18 cellular contexts compared by ENCODE assay signal in genomic region chr12:34126805-34127204, GRCh38.
DNase-seq lines count a peak whose midpoint lies in the region; ATAC-seq, FAIRE-seq and TF ChIP-seq lines count a peak whose summit lies in the region.
"Had no signal": no experiment of that assay in that cellular context is flagged by ENCODE, and none has a peak within 500 bp of the region (broad histone marks: within the 10 kb centered on the region; RNA-seq: fewer than 3 reads in every experiment).

No MANE protein-coding gene starts in this region.

- TF ChIP-seq POLR2A in breast epithelium (IDR thresholded peaks at IDR 0.05), result no peak

- CTCF ChIA-PET in MCF 10A (lab: Yijun Ruan, JAX), result interaction anchor here (0.6 to 1.3 kb wide), 2 partner anchors 88 to 500 kb away, joined by 3 to 4 read pairs; no protein-coding TSS in a partner anchor

- peak overlapping the region; percentile 31 for H3K4me3 Mint-ChIP-seq in MCF 10A (ENCODE audit: unreplicated experiment)
- H3K4me3 Mint-ChIP-seq in HFFc6, result peak overlapping the region; percentile 73; the same call in 1 of the 2 replicates
- peak overlapping the region; percentile 75 for H3K4me3 Mint-ChIP-seq in activated naive CD8-positive, alpha-beta T cell treated with anti-CD3 and anti-CD28 coated beads, Interleukin-2, amount 10 ng/mL, durations not matched to agents 7 days and 5 days
- peak overlapping the region; percentile 59 for H3K4me3 Mint-ChIP-seq in stimulated activated memory B cell treated with anti-CD40 and anti-IgM and Interleukin-4, amounts not matched to agents 10 μg/mL and 1 μg/mL and 100 μg/mL, for 72 hours
- H3K4me3 Mint-ChIP-seq: GM23338 had no signal

- no TSS peak for BruUV-seq in MCF 10A (replicated peaks; lab: Mats Ljungman, UMichigan)

- TF ChIP-seq CTCF in MCF 10A (IDR thresholded peaks at IDR 0.05; ENCODE audit: unreplicated experiment) (no peak), breast epithelium (IDR thresholded peaks at IDR 0.05) (no peak), HFFc6 (IDR thresholded peaks at IDR 0.05) (no peak), right atrium auricular region (IDR thresholded peaks at IDR 0.05) (no peak)

- intact Hi-C loops in MCF 10A (cut with micrococcal nuclease), result no loop called here
- intact Hi-C loops in breast epithelium (cut with DNase I; ENCODE audit: low total_unique reads), result no loop called here

- no peak for ATAC-seq in activated naive CD8-positive, alpha-beta T cell treated with anti-CD3 and anti-CD28 coated beads, Interleukin-2, amount 10 ng/mL, durations not matched to agents 7 days and 5 days (ENCODE audit: low read depth)
- ATAC-seq in stimulated activated memory B cell treated with anti-CD40 and anti-IgM and Interleukin-4, amounts not matched to agents 10 μg/mL and 1 μg/mL and 100 μg/mL, for 72 hours, result no peak
- ATAC-seq: GM23338 had no signal

- POLR2A ChIA-PET in MCF 10A (lab: Yijun Ruan, JAX), result no interaction called here
- POLR2A ChIA-PET in activated naive CD8-positive, alpha-beta T cell treated with anti-CD3 and anti-CD28 coated beads, Interleukin-2, amount 10 ng/mL, durations not matched to agents 7 days and 5 days (lab: Charles Lee), result no interaction called here

- H3K27me3 Mint-ChIP-seq in MCF 10A (ENCODE audit: insufficient read depth, unreplicated experiment), result no peaks in the 10 kb centered on the region
- peaks cover 5% of the 10 kb centered on the region for H3K27me3 Mint-ChIP-seq in HFFc6 (ENCODE audit: insufficient read depth)
- H3K27me3 Mint-ChIP-seq in activated naive CD8-positive, alpha-beta T cell treated with anti-CD3 and anti-CD28 coated beads, Interleukin-2, amount 10 ng/mL, durations not matched to agents 7 days and 5 days, result peaks cover 15% of the 10 kb centered on the region
- H3K27me3 Mint-ChIP-seq in stimulated activated memory B cell treated with anti-CD40 and anti-IgM and Interleukin-4, amounts not matched to agents 10 μg/mL and 1 μg/mL and 100 μg/mL, for 72 hours, result peaks cover 20% of the 10 kb centered on the region

- no peaks in the 10 kb centered on the region for H3K9me3 ChIP-seq in breast epithelium
- no peaks in the 10 kb centered on the region for H3K9me3 ChIP-seq in small intestine (ENCODE audit: control insufficient read depth, low read depth)
- no peaks in the 10 kb centered on the region for H3K9me3 ChIP-seq in right atrium auricular region
- H3K9me3 ChIP-seq: BE2C, heart right ventricle, lower lobe of right lung had no signal

- H3K27ac ChIP-seq in breast epithelium (no peak overlapping the region), small intestine (ENCODE audit: low read depth in 1 of 2, low read length in 1 of 2) (no peak overlapping the region), right atrium auricular region (no peak overlapping the region)

- H3K36me3 ChIP-seq in breast epithelium (no peaks in the 10 kb centered on the region), small intestine (ENCODE audit: control insufficient read depth in 2 of 2, insufficient read depth in 2 of 2, low read length in 2 of 2) (no peaks in the 10 kb centered on the region), right atrium auricular region (no peaks in the 10 kb centered on the region)
- H3K36me3 ChIP-seq: BE2C, heart right ventricle, lower lobe of right lung had no signal

- H3K4me1 Mint-ChIP-seq in MCF 10A (ENCODE audit: insufficient read depth, unreplicated experiment), result peaks cover 7% of the 10 kb centered on the region
- peaks cover 8% of the 10 kb centered on the region for H3K4me1 Mint-ChIP-seq in HFFc6 (ENCODE audit: low read depth)
- H3K4me1 Mint-ChIP-seq in activated naive CD8-positive, alpha-beta T cell treated with anti-CD3 and anti-CD28 coated beads, Interleukin-2, amount 10 ng/mL, durations not matched to agents 7 days and 5 days, result peaks cover 15% of the 10 kb centered on the region
- H3K4me1 Mint-ChIP-seq in stimulated activated memory B cell treated with anti-CD40 and anti-IgM and Interleukin-4, amounts not matched to agents 10 μg/mL and 1 μg/mL and 100 μg/mL, for 72 hours, result peaks cover 27% of the 10 kb centered on the region
- H3K4me1 Mint-ChIP-seq: GM23338 had no signal

- H3K4me3 ChIP-seq in breast epithelium (no peak overlapping the region), small intestine (ENCODE audit: low read depth in 1 of 2, low read length in 2 of 2) (no peak overlapping the region), right atrium auricular region (no peak overlapping the region)
- H3K4me3 ChIP-seq: GM23338 had no signal

- 90 to 100% (median 100%) methylated on average over 1 of the region's 1 CpG for WGBS in small intestine, 3 donors

- H3K27ac Mint-ChIP-seq in MCF 10A (ENCODE audit: low read depth, unreplicated experiment) (no peak overlapping the region), HFFc6 (no peak overlapping the region)
- H3K27ac Mint-ChIP-seq in activated naive CD8-positive, alpha-beta T cell treated with anti-CD3 and anti-CD28 coated beads, Interleukin-2, amount 10 ng/mL, durations not matched to agents 7 days and 5 days, result peak overlapping the region; percentile 90
- peak overlapping the region; percentile 40 for H3K27ac Mint-ChIP-seq in stimulated activated memory B cell treated with anti-CD40 and anti-IgM and Interleukin-4, amounts not matched to agents 10 μg/mL and 1 μg/mL and 100 μg/mL, for 72 hours
- H3K27ac Mint-ChIP-seq: GM23338 had no signal

- H3K9me3 Mint-ChIP-seq in MCF 10A (ENCODE audit: unreplicated experiment) (peaks cover 23% of the 10 kb centered on the region), HFFc6 (no peaks in the 10 kb centered on the region)
- H3K9me3 Mint-ChIP-seq in activated naive CD8-positive, alpha-beta T cell treated with anti-CD3 and anti-CD28 coated beads, Interleukin-2, amount 10 ng/mL, durations not matched to agents 7 days and 5 days, result no peaks in the 10 kb centered on the region
- peaks cover 3% of the 10 kb centered on the region for H3K9me3 Mint-ChIP-seq in stimulated activated memory B cell treated with anti-CD40 and anti-IgM and Interleukin-4, amounts not matched to agents 10 μg/mL and 1 μg/mL and 100 μg/mL, for 72 hours

- no peaks in the 10 kb centered on the region for H3K27me3 ChIP-seq in breast epithelium
- H3K27me3 ChIP-seq in small intestine (ENCODE audit: control insufficient read depth in 2 of 2, insufficient read depth in 2 of 2, low read length in 2 of 2), result no peaks in the 10 kb centered on the region
- H3K27me3 ChIP-seq in right atrium auricular region, result no peaks in the 10 kb centered on the region
- H3K27me3 ChIP-seq: BE2C had no signal

- H3K36me3 Mint-ChIP-seq in MCF 10A (ENCODE audit: insufficient read depth, unreplicated experiment) (no peaks in the 10 kb centered on the region), HFFc6 (ENCODE audit: low read depth) (no peaks in the 10 kb centered on the region)
- H3K36me3 Mint-ChIP-seq in activated naive CD8-positive, alpha-beta T cell treated with anti-CD3 and anti-CD28 coated beads, Interleukin-2, amount 10 ng/mL, durations not matched to agents 7 days and 5 days, result no peaks in the 10 kb centered on the region
- no peaks in the 10 kb centered on the region for H3K36me3 Mint-ChIP-seq in stimulated activated memory B cell treated with anti-CD40 and anti-IgM and Interleukin-4, amounts not matched to agents 10 μg/mL and 1 μg/mL and 100 μg/mL, for 72 hours

- DNase-seq in MCF 10A (ENCODE audit: unreplicated experiment), result no peak
- no peak for DNase-seq in breast epithelium (ENCODE audit: low spot score in 2 of 2)
- no peak for DNase-seq in HFFc6
- no peak for DNase-seq in activated naive CD8-positive, alpha-beta T cell treated with anti-CD3 and anti-CD28 coated beads, Interleukin-2, amount 10 ng/mL, durations not matched to agents 7 days and 5 days
- DNase-seq in AML-193 (lab: John Stamatoyannopoulos, UW), result no peak
- no peak for DNase-seq in small intestine
- no peak for DNase-seq in right atrium auricular region (ENCODE audit: low spot score)
- DNase-seq: activated CD4-positive, alpha-beta T cell treated with anti-CD3 and anti-CD28 coated beads, Interleukin-2, amount 50 U/mL, for 48 hours; activated effector memory CD4-positive, alpha-beta T cell treated with Interleukin-2 at 50 U/mL for 16 hours; BE2C; heart right ventricle; lower lobe of right lung; NCI-H1417 treated with DMSO at 0.1 percent for 48 hours; NCI-H526 treated with DMSO at 0.1 percent for 48 hours; stimulated activated CD4-positive, alpha-beta T cell treated with anti-CD3 and anti-CD28 coated beads, Interleukin-2, amount 100 ng/mL, for 48 hours had no signal

- FAIRE-seq in small intestine (lab: Jason Lieb, UNC), result no peak
- FAIRE-seq: colon had no signal

- H3K4me1 ChIP-seq in breast epithelium (no peaks in the 10 kb centered on the region), small intestine (ENCODE audit: control insufficient read depth in 2 of 2, insufficient read depth in 1 of 2, low read depth in 1 of 2, low read length in 1 of 2) (no peaks in the 10 kb centered on the region), right atrium auricular region (no peaks in the 10 kb centered on the region)
- H3K4me1 ChIP-seq: BE2C, lower lobe of right lung had no signal

Comparison
In these comparisons a context has a peak if more than half of its experiments do, and no peak if none do; other contexts are left out.
1. H3K27ac Mint-ChIP-seq: peak in activated naive CD8-positive, alpha-beta T cell treated with anti-CD3 and anti-CD28 coated beads, Interleukin-2, amount 10 ng/mL, durations not matched to agents 7 days and 5 days (single experiment) and stimulated activated memory B cell treated with anti-CD40 and anti-IgM and Interleukin-4, amounts not matched to agents 10 μg/mL and 1 μg/mL and 100 μg/mL, for 72 hours (single experiment); none in MCF 10A (single experiment) and HFFc6 (single experiment).
2. Peak in every context shown above with its lines, with median percentiles within 50 percentile points of each other: H3K4me3 Mint-ChIP-seq.